12 cellular contexts compared by ENCODE assay signal in genomic region chr3:128382221-128382807, GRCh38.
DNase-seq lines count a peak whose midpoint lies in the region; ATAC-seq and TF ChIP-seq lines count a peak whose summit lies in the region.
"Had no signal": no experiment of that assay in that cellular context is flagged by ENCODE, and none has a peak within 500 bp of the region (broad histone marks: within the 10 kb centered on the region; RNA-seq: fewer than 3 reads in every experiment).

No MANE protein-coding gene starts in this region.

- H3K4me1 ChIP-seq in colonic mucosa (peaks cover 16% of the 10 kb centered on the region), mucosa of descending colon (ENCODE audit: low read depth) (peaks cover 29% of the 10 kb centered on the region), tibial artery (peaks cover 0 to 74% (median 64%) of the 10 kb centered on the region in 4 donors)

- H3K27ac ChIP-seq in colonic mucosa (peak overlapping the region; percentile 24), tibial artery (peak overlapping the region; percentile 69 to 72), WERI-Rb-1 (no peak overlapping the region)

- TF ChIP-seq CTCF in colonic mucosa (IDR thresholded peaks at IDR 0.05) (no peak), mucosa of descending colon (IDR thresholded peaks at IDR 0.05) (no peak), tibial artery (IDR thresholded peaks at IDR 0.05) (no peak), WERI-Rb-1 (IDR thresholded peaks at IDR 0.05; ENCODE audit: low read depth, low read length) (no peak)

- H3K9ac ChIP-seq in colonic mucosa (ENCODE audit: low read depth in 2 of 2, low read length in 2 of 2), result peak overlapping the region in 1 of 2 donors; percentile 43

- H3K4me3 ChIP-seq in colonic mucosa, result no peak overlapping the region
- H3K4me3 ChIP-seq in mucosa of descending colon, result no peak overlapping the region
- no peak overlapping the region for H3K4me3 ChIP-seq in tibial artery
- no peak overlapping the region for H3K4me3 ChIP-seq in WERI-Rb-1 (ENCODE audit: low read depth, low read length)

- H3K9me3 ChIP-seq in colonic mucosa, result no peaks in the 10 kb centered on the region
- no peaks in the 10 kb centered on the region for H3K9me3 ChIP-seq in mucosa of descending colon
- H3K9me3 ChIP-seq in tibial artery, result no peaks in the 10 kb centered on the region
- H3K9me3 ChIP-seq in WERI-Rb-1 (ENCODE audit: severe bottlenecking), result no peaks in the 10 kb centered on the region

- intact Hi-C loops in colonic mucosa (cut with DNase I) (no loop called here), mucosa of descending colon (cut with DNase I, micrococcal nuclease) (no loop called here), tibial artery (cut with DNase I; ENCODE audit: low total_unique reads) (no loop called here)

- H3K36me3 ChIP-seq in colonic mucosa (no peaks in the 10 kb centered on the region), mucosa of descending colon (ENCODE audit: low read depth) (no peaks in the 10 kb centered on the region), tibial artery (no peaks in the 10 kb centered on the region), WERI-Rb-1 (no peaks in the 10 kb centered on the region)

- H3K27me3 ChIP-seq in colonic mucosa (no peaks in the 10 kb centered on the region), tibial artery (no peaks in the 10 kb centered on the region), WERI-Rb-1 (ENCODE audit: insufficient read depth, low read depth, severe bottlenecking) (no peaks in the 10 kb centered on the region)

- ATAC-seq in mucosa of descending colon (peak; percentile 82), HG02885 (IDR thresholded peaks at IDR 0.05; ENCODE audit: poor library complexity, unreplicated experiment) (no peak)
- ATAC-seq: WTC11 had no signal

- peak; percentile 49 for DNase-seq in NCI-H2107 (lab: John Stamatoyannopoulos, UW)
- no peak for DNase-seq in NCI-H2107 treated with DMSO at 0.1 percent for 48 hours (lab: John Stamatoyannopoulos, UW; ENCODE audit: unreplicated experiment)
- DNase-seq in colonic mucosa, result peak; percentile 67
- peak; percentile 79 to 83 (median 81) for DNase-seq in mucosa of descending colon
- DNase-seq in tibial artery, result peak in 1 of 2 donors; percentile 79
- no peak for DNase-seq in WERI-Rb-1
- no peak for DNase-seq in SK-N-DZ (ENCODE audit: low spot score)
- DNase-seq: NCI-H1417 treated with DMSO at 0.1 percent for 48 hours, NCI-H82, nephron progenitor cell had no signal

Comparison
In these comparisons a context has a peak if more than half of its experiments do, and no peak if none do; other contexts are left out.
1. DNase-seq: peak in NCI-H2107 (single experiment), colonic mucosa (single experiment) and mucosa of descending colon (3 of 3); none in NCI-H2107 treated with DMSO at 0.1 percent for 48 hours (single experiment), WERI-Rb-1 (single experiment) and SK-N-DZ (single experiment).